Comparison of ENCODE assay signal across 8 cellular contexts in the genomic region with DNA sequence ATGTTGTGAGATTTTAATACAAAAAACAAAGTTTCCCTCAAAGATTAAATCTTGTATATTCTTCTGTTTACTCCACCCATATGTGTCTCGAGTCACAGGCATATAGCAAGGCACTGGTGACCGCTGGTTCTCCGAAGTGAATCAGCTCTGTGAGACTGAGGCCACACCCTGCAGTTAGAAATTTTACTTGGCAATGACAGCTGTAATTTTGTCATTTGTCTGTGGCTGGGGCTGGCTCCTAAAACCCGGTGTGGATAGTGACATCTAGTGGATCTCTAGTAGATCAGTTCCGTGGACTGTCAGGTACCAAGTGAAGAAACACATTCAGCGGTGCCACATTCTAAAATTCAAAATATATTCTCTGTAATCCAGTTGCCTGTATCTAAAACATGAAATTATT.
DNase-seq lines count a peak whose midpoint lies in the region; ATAC-seq, FAIRE-seq and TF ChIP-seq lines count a peak whose summit lies in the region.

No MANE protein-coding gene starts in this region.

- no peak overlapping the region for H2AFZ ChIP-seq in IMR-90 (replicated peaks; ENCODE audit: low read length, poor library complexity)

- H2BK5ac ChIP-seq in IMR-90 (ENCODE audit: low read depth, low read length, poor library complexity, severe bottlenecking), result no peak overlapping the region

- no peak overlapping the region for H3K23ac ChIP-seq in IMR-90 (ENCODE audit: low read depth, low read length)

- DNase-seq in AG20443 (ENCODE audit: low spot score), result peak; percentile 91
- peak; percentile 74 for DNase-seq in IMR-90
- peak; percentile 68 for DNase-seq in Panc1 (ENCODE audit: low read depth, low spot score)
- DNase-seq in activated effector memory CD4-positive, alpha-beta T cell treated with anti-CD3 and anti-CD28 coated beads, Interleukin-2, amount 50 U/mL, for 16 hours, result peak; percentile 79
- peak; percentile 47 to 71 for DNase-seq in frontal cortex (ENCODE audit: low spot score in 2 of 2)
- peak; percentile 63 for DNase-seq in pons (ENCODE audit: low spot score)

- no peak overlapping the region for H3K4me2 ChIP-seq in IMR-90 (ENCODE audit: low read depth, low read length)

- H3K14ac ChIP-seq in IMR-90 (replicated peaks; ENCODE audit: low read depth, low read length), result no peak overlapping the region

- H3K27me3 ChIP-seq in IMR-90 (ENCODE audit: control insufficient read depth, insufficient read depth, low read length) (no peaks in the 10 kb centered on the region), Panc1 (ENCODE audit: control insufficient read depth, insufficient read depth, low read length) (no peaks in the 10 kb centered on the region)

- H2AK9ac ChIP-seq in IMR-90 (replicated peaks; ENCODE audit: low read depth, low read length, poor library complexity), result no peak overlapping the region

- H2BK15ac ChIP-seq in IMR-90 (ENCODE audit: low read depth, low read length), result no peak overlapping the region

- H3K4me3 ChIP-seq in IMR-90 (ENCODE audit: insufficient read depth, low read depth, low read length) (no peak overlapping the region), Panc1 (ENCODE audit: low read depth in 2 of 2, low read length in 2 of 2) (no peak overlapping the region)

- TF ChIP-seq CTCF in IMR-90 (conservative IDR thresholded peaks at IDR 0.05; ENCODE audit: low read depth, low read length) (peak; percentile 62), Panc1 (IDR thresholded peaks at IDR 0.05) (peak; percentile 56)

- no peak overlapping the region for H4K8ac ChIP-seq in IMR-90 (ENCODE audit: low read depth in 2 of 2, low read length in 2 of 2)

- no peak for TF ChIP-seq POLR2A in IMR-90 (IDR thresholded peaks at IDR 0.05; ENCODE audit: low read depth, low read length)

- POLR2A ChIA-PET in IMR-90 (lab: Charles Lee; ENCODE audit: unreplicated experiment), result no interaction called here
- POLR2A ChIA-PET in Panc1 (lab: Charles Lee), result no interaction called here

- H3K36me3 ChIP-seq in IMR-90 (ENCODE audit: control insufficient read depth, insufficient read depth, low read length), result no peaks in the 10 kb centered on the region
- no peaks in the 10 kb centered on the region for H3K36me3 ChIP-seq in Panc1 (ENCODE audit: control insufficient read depth, insufficient read depth, low read length)

- H3K9me1 ChIP-seq in IMR-90 (ENCODE audit: insufficient read depth, low read length), result no peaks in the 10 kb centered on the region

- no CpG with 5 or more reads among the region's 6 CpGs for WGBS in IMR-90 (ENCODE audit: extremely low coverage in 2 of 2, insufficient read length in 1 of 2), 2 experiments

- in situ Hi-C loops in IMR-90 (cut with MboI; ENCODE audit: low sequenced_read_pairs), result no loop called here
- in situ Hi-C loops in Panc1 (cut with HindIII; ENCODE audit: low pct_unique_long_range_greater_than_20kb, low sequenced_read_pairs), result no loop called here

- H3K4me1 ChIP-seq in IMR-90 (ENCODE audit: control insufficient read depth, insufficient read depth, low read length), result peaks cover 6% of the 10 kb centered on the region; the same call in 1 of the 2 replicates
- H3K4me1 ChIP-seq in Panc1 (ENCODE audit: control insufficient read depth, insufficient read depth, low read length), result peaks cover 3% of the 10 kb centered on the region; the same call in 1 of the 2 replicates

- TF ChIP-seq RAD21 in IMR-90 (IDR thresholded peaks at IDR 0.05; ENCODE audit: low read length), result peak; percentile 88

- dilution Hi-C loops in IMR-90 (cut with HindIII; ENCODE audit: low sequenced_read_pairs, unreplicated experiment), result no loop called here

- H2AK5ac ChIP-seq in IMR-90 (ENCODE audit: low read depth, low read length), result no peak overlapping the region

- H2BK120ac ChIP-seq in IMR-90 (ENCODE audit: low read depth, low read length), result no peak overlapping the region

- no peak for FAIRE-seq in frontal cortex (lab: Jason Lieb, UNC)

- no peak overlapping the region for H3K4ac ChIP-seq in IMR-90 (ENCODE audit: low read depth, low read length)

- no peak overlapping the region for H3K18ac ChIP-seq in IMR-90 (ENCODE audit: low read depth, low read length)

- no peak overlapping the region for H3K9ac ChIP-seq in IMR-90 (ENCODE audit: low read depth, low read length)

- H4K91ac ChIP-seq in IMR-90 (ENCODE audit: insufficient read depth, low read depth, low read length), result no peak overlapping the region

- intact Hi-C loops in IMR-90 (cut with micrococcal nuclease) (loop anchor here (1.0 to 5.0 kb wide), 4 partner anchors 135 to 440 kb away; no protein-coding TSS in a partner anchor), Panc1 (cut with micrococcal nuclease; ENCODE audit: unreplicated experiment) (loop anchor here (10.0 kb wide), 1 partner anchor 137 kb away; no protein-coding TSS in a partner anchor)

- BruUV-seq in IMR-90 (replicated peaks; lab: Mats Ljungman, UMichigan) (no TSS peak), Panc1 (replicated peaks; lab: Mats Ljungman, UMichigan) (no TSS peak)

- CTCF ChIA-PET in IMR-90 (lab: Yijun Ruan, JAX), result interaction anchor here (0.6 to 1.0 kb wide), 4 partner anchors 9 to 338 kb away, joined by 3 to 4 read pairs (median 4); no protein-coding TSS in a partner anchor
- CTCF ChIA-PET in Panc1 (lab: Charles Lee), result interaction anchor here (0.6 to 0.7 kb wide), 4 partner anchors 91 to 125 kb away, joined by 3 to 4 read pairs (median 4); no protein-coding TSS in a partner anchor

- no peak overlapping the region for H3K27ac ChIP-seq in IMR-90 (ENCODE audit: insufficient read depth, low read length)
- no peak overlapping the region for H3K27ac ChIP-seq in Panc1 (ENCODE audit: low read length)

- H4K5ac ChIP-seq in IMR-90 (ENCODE audit: low read depth, low read length), result no peak overlapping the region

- H3K79me1 ChIP-seq in IMR-90 (ENCODE audit: low read depth in 1 of 2, low read length in 2 of 2), result no peaks in the 10 kb centered on the region

- no peak overlapping the region for H2BK20ac ChIP-seq in IMR-90 (ENCODE audit: low read depth, low read length)

- H4K20me1 ChIP-seq in IMR-90 (ENCODE audit: insufficient read depth, low read length), result no peaks in the 10 kb centered on the region

- no peak overlapping the region for H3K56ac ChIP-seq in IMR-90 (ENCODE audit: extremely low read depth, insufficient read depth, low read length)

- no peaks in the 10 kb centered on the region for H3K9me3 ChIP-seq in IMR-90 (ENCODE audit: control insufficient read depth, insufficient read depth, low read length)
- H3K9me3 ChIP-seq in Panc1 (ENCODE audit: control insufficient read depth, insufficient read depth, low read depth, low read length), result no peaks in the 10 kb centered on the region

- ATAC-seq in GM18861 (IDR thresholded peaks at IDR 0.05; ENCODE audit: unreplicated experiment) (peak; percentile 75), IMR-90 (ENCODE audit: low read depth) (peak; percentile 91), Panc1 (peak; percentile 93), HG03432 (IDR thresholded peaks at IDR 0.05; ENCODE audit: unreplicated experiment) (no peak)

TF ChIP-seq in IMR-90, 13 proteins besides CTCF, POLR2A, EP300 and RAD21:
- TF ChIP-seq CEBPB (IDR thresholded peaks at IDR 0.05; ENCODE audit: low read depth, low read length) (no peak), RCOR1 (IDR thresholded peaks at IDR 0.05; ENCODE audit: insufficient replicate concordance, low read length) (no peak), SMC3 (IDR thresholded peaks at IDR 0.05; ENCODE audit: low read depth, low read length) (peak; percentile 81), CHD1 (IDR thresholded peaks at IDR 0.05; ENCODE audit: low read depth, low read length) (no peak)
